In genomic region chr10:112183329-112184051, GRCh38 we compare ENCODE assay signal across 8 cellular contexts. TPM values are rescaled to one million over a fixed set of nuclear protein-coding genes. Genes with fewer than 3 reads are reported as not detected.
DNase-seq lines count a peak whose midpoint lies in the region; ATAC-seq and TF ChIP-seq lines count a peak whose summit lies in the region.

Gene GPAM, minus strand, starts transcription at chr10:112183765. Its CDS starts 1,981 bp downstream, at chr10:112181784.

- peak; percentile 29 for DNase-seq in DMS79 (lab: John Stamatoyannopoulos, UW)
- DNase-seq in KG1 (lab: John Stamatoyannopoulos, UW) = peak; percentile 86
- DNase-seq in RKO (ENCODE audit: low spot score) = peak; percentile 90
- DNase-seq in activated T-helper 2 cell treated with anti-CD3 and anti-CD28 coated beads, Interferon-gamma antibody, Interleukin-2, Interleukin-4, amounts not matched to agents 10 μg/mL and 5 μg/mL and 100 μg/mL, durations not matched to agents 14 hours and 24 hours and 36 hours (ENCODE audit: low spot score) = peak; percentile 96
- peak; percentile 92 for DNase-seq in fibroblast of pulmonary artery (ENCODE audit: low read depth)
- DNase-seq in stimulated activated naive CD8-positive, alpha-beta T cell treated with anti-CD3 and anti-CD28 coated beads, Interleukin-15, Interleukin-2, amounts not matched to agents 100 U/mL and 50 U/mL, for 24 hours = peak; percentile 100

- H3K4me3 Mint-ChIP-seq in activated T-helper 2 cell treated with anti-CD3 and anti-CD28 coated beads, Interferon-gamma antibody, Interleukin-2, Interleukin-4, amounts not matched to agents 10 μg/mL and 5 μg/mL and 100 μg/mL, durations not matched to agents 14 hours and 24 hours and 36 hours (ENCODE audit: low read depth) = peak within 1 kb of the TSS; percentile 88
- H3K4me3 Mint-ChIP-seq in nephron = peak within 1 kb of the TSS; percentile 87 to 94 (median 90)

- peaks cover 5% of the 10 kb centered on the region for H3K27me3 Mint-ChIP-seq in activated T-helper 2 cell treated with anti-CD3 and anti-CD28 coated beads, Interferon-gamma antibody, Interleukin-2, Interleukin-4, amounts not matched to agents 10 μg/mL and 5 μg/mL and 100 μg/mL, durations not matched to agents 14 hours and 24 hours and 36 hours (ENCODE audit: low read depth)
- H3K27me3 Mint-ChIP-seq in nephron (ENCODE audit: low read depth) = no peaks in the 10 kb centered on the region

- peak within 1 kb of the TSS; percentile 84 for H3K4me3 ChIP-seq in fibroblast of pulmonary artery (replicated peaks; ENCODE audit: low read depth, low read length)

- intact Hi-C loops in activated T-helper 2 cell treated with anti-CD3 and anti-CD28 coated beads, Interferon-gamma antibody, Interleukin-2, Interleukin-4, amounts not matched to agents 10 μg/mL and 5 μg/mL and 100 μg/mL, durations not matched to agents 14 hours and 24 hours and 36 hours (cut with micrococcal nuclease) = loop anchor here (2.0 to 5.0 kb wide), 2 partner anchors 43 to 264 kb away; partner anchors contain the start of genes VTI1A and ZDHHC6

- peaks cover 11% of the 10 kb centered on the region for H3K9me3 Mint-ChIP-seq in activated T-helper 2 cell treated with anti-CD3 and anti-CD28 coated beads, Interferon-gamma antibody, Interleukin-2, Interleukin-4, amounts not matched to agents 10 μg/mL and 5 μg/mL and 100 μg/mL, durations not matched to agents 14 hours and 24 hours and 36 hours
- peaks cover 21% of the 10 kb centered on the region for H3K9me3 Mint-ChIP-seq in nephron

- peak; percentile 94 for ATAC-seq in GM21717 (IDR thresholded peaks at IDR 0.05; ENCODE audit: unreplicated experiment)
- peak; percentile 98 for ATAC-seq in stimulated activated naive CD8-positive, alpha-beta T cell treated with anti-CD3 and anti-CD28 coated beads, Interleukin-15, Interleukin-2, amounts not matched to agents 100 U/mL and 50 U/mL, for 24 hours

- peak within 1 kb of the TSS; percentile 91 for H3K27ac Mint-ChIP-seq in activated T-helper 2 cell treated with anti-CD3 and anti-CD28 coated beads, Interferon-gamma antibody, Interleukin-2, Interleukin-4, amounts not matched to agents 10 μg/mL and 5 μg/mL and 100 μg/mL, durations not matched to agents 14 hours and 24 hours and 36 hours
- H3K27ac Mint-ChIP-seq in nephron = peak within 1 kb of the TSS; percentile 98 to 99 (median 98)

- peaks cover 9% of the 10 kb centered on the region for H3K36me3 Mint-ChIP-seq in activated T-helper 2 cell treated with anti-CD3 and anti-CD28 coated beads, Interferon-gamma antibody, Interleukin-2, Interleukin-4, amounts not matched to agents 10 μg/mL and 5 μg/mL and 100 μg/mL, durations not matched to agents 14 hours and 24 hours and 36 hours (ENCODE audit: low read depth)
- peaks cover 11% of the 10 kb centered on the region for H3K36me3 Mint-ChIP-seq in nephron (ENCODE audit: low read depth)

- H3K4me1 Mint-ChIP-seq in activated T-helper 2 cell treated with anti-CD3 and anti-CD28 coated beads, Interferon-gamma antibody, Interleukin-2, Interleukin-4, amounts not matched to agents 10 μg/mL and 5 μg/mL and 100 μg/mL, durations not matched to agents 14 hours and 24 hours and 36 hours (ENCODE audit: low read depth) = peaks cover 29% of the 10 kb centered on the region
- H3K4me1 Mint-ChIP-seq in nephron = peaks cover 19% of the 10 kb centered on the region

- TF ChIP-seq CTCF in fibroblast of pulmonary artery (IDR thresholded peaks at IDR 0.05; ENCODE audit: low read length, missing control alignments) = no peak
- TF ChIP-seq CTCF in nephron (IDR thresholded peaks at IDR 0.05; ENCODE audit: unreplicated experiment in 3 of 3) = no peak

RNA-seq across cellular contexts. Expression of gene GPAM, which starts in this region (rescaled TPM):
- 7.3 and 7.7 TPM in 2 replicates for total RNA-seq in activated T-helper 2 cell treated with anti-CD3 and anti-CD28 coated beads, Interferon-gamma antibody, Interleukin-2, Interleukin-4, amounts not matched to agents 10 μg/mL and 5 μg/mL and 100 μg/mL, durations not matched to agents 14 hours and 24 hours and 36 hours

Comparison
In these comparisons a context has a peak if more than half of its experiments do, and no peak if none do; other contexts are left out.
1. Peak in every context shown above with its lines: DNase-seq, ATAC-seq and H3K4me3 ChIP-seq.
2. DNase-seq: peak in every context shown above with its lines; median percentile 100 in stimulated activated naive CD8-positive, alpha-beta T cell treated with anti-CD3 and anti-CD28 coated beads, Interleukin-15, Interleukin-2, amounts not matched to agents 100 U/mL and 50 U/mL, for 24 hours; 96 in activated T-helper 2 cell treated with anti-CD3 and anti-CD28 coated beads, Interferon-gamma antibody, Interleukin-2, Interleukin-4, amounts not matched to agents 10 μg/mL and 5 μg/mL and 100 μg/mL, durations not matched to agents 14 hours and 24 hours and 36 hours; 92 in fibroblast of pulmonary artery; 90 in RKO; 86 in KG1; 29 in DMS79.